ENCODE assay signal across 19 cellular contexts in the genomic region with DNA sequence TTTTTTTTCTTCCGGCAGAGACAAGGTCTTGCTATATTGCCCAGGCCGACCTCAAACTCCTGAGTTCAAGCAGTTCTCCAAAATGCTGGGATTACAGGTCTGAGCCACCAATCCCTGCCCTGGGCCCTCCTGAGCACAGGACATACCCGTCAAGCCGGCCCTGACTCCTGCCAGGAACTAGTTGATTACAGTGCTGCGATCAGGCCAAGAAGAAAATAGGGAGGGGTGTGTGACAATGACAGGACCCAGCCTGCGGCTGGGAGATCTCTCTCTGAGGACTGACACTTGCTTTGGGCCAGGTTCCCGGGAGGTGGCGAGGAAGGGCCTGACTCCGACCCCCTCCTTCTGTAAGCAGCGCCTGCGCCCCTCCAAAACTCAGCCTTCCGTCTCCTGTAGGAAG.
DNase-seq lines count a peak whose midpoint lies in the region; ATAC-seq, FAIRE-seq and TF ChIP-seq lines count a peak whose summit lies in the region.
"Had no signal": no experiment of that assay in that cellular context is flagged by ENCODE, and none has a peak within 500 bp of the region (broad histone marks: within the 10 kb centered on the region; RNA-seq: fewer than 3 reads in every experiment).

No MANE protein-coding gene starts in this region.

- H3K4me3 Mint-ChIP-seq in immature natural killer cell: no peak overlapping the region
- H3K4me3 Mint-ChIP-seq in activated naive CD8-positive, alpha-beta T cell treated with anti-CD3 and anti-CD28 coated beads, Interleukin-2, amount 50 U/mL, for 24 hours: no peak overlapping the region
- H3K4me3 Mint-ChIP-seq: CD4-positive, alpha-beta T cell; H9; IgD-negative memory B cell had no signal

- H3K36me3 ChIP-seq in K562 (ENCODE audit: control insufficient read depth, insufficient read depth, low read length) (no peaks in the 10 kb centered on the region), heart right ventricle (no peaks in the 10 kb centered on the region), prostate gland (no peaks in the 10 kb centered on the region)

- TF ChIP-seq RAD21 in K562 (CRISPR knock-in tag; conservative IDR thresholded peaks at IDR 0.05 in 1 of 2, IDR thresholded peaks at IDR 0.05 in 1 of 2): no peak

- 20% methylated on average over 10 of the region's 12 CpGs for WGBS in K562 (ENCODE audit: insufficient coverage, low coverage, missing lambda C conversion rate)
- 22 to 31% methylated on average over 12 of the region's 12 CpGs for WGBS in heart right ventricle, 2 donors
- WGBS in prostate gland: 37% methylated on average over 12 of the region's 12 CpGs

- no peaks in the 10 kb centered on the region for H3K36me3 Mint-ChIP-seq in immature natural killer cell
- H3K36me3 Mint-ChIP-seq in activated naive CD8-positive, alpha-beta T cell treated with anti-CD3 and anti-CD28 coated beads, Interleukin-2, amount 50 U/mL, for 24 hours (ENCODE audit: low read depth): no peaks in the 10 kb centered on the region
- H3K36me3 Mint-ChIP-seq: IgD-negative memory B cell had no signal

- TF ChIP-seq POLR2A in K562 (conservative IDR thresholded peaks at IDR 0.05): no peak
- TF ChIP-seq POLR2A in prostate gland (IDR thresholded peaks at IDR 0.05): no peak

- H3K4me1 Mint-ChIP-seq in immature natural killer cell: no peaks in the 10 kb centered on the region
- no peaks in the 10 kb centered on the region for H3K4me1 Mint-ChIP-seq in activated naive CD8-positive, alpha-beta T cell treated with anti-CD3 and anti-CD28 coated beads, Interleukin-2, amount 50 U/mL, for 24 hours

- no peaks in the 10 kb centered on the region for H3K79me2 ChIP-seq in K562 (ENCODE audit: control insufficient read depth, insufficient read depth, low read length)

- ATAC-seq in K562 (peak; percentile 33; the same call in 1 of the 3 replicates), heart right ventricle (peak; percentile 67 to 98 (median 95))
- no peak for ATAC-seq in activated naive CD8-positive, alpha-beta T cell treated with anti-CD3 and anti-CD28 coated beads, Interleukin-2, amount 50 U/mL, for 24 hours

- TF ChIP-seq CTCF in K562 (IDR thresholded peaks at IDR 0.05 in 2 of 3, conservative IDR thresholded peaks at IDR 0.05 in 1 of 3; ENCODE audit: insufficient read depth in 2 of 3, low read depth in 1 of 3, low read length in 3 of 3) (no peak), heart right ventricle (IDR thresholded peaks at IDR 0.05) (no peak), prostate gland (IDR thresholded peaks at IDR 0.05) (no peak)

- H3K27ac Mint-ChIP-seq in immature natural killer cell: no peak overlapping the region
- no peak overlapping the region for H3K27ac Mint-ChIP-seq in activated naive CD8-positive, alpha-beta T cell treated with anti-CD3 and anti-CD28 coated beads, Interleukin-2, amount 50 U/mL, for 24 hours
- H3K27ac Mint-ChIP-seq: CD4-positive, alpha-beta T cell had no signal

- intact Hi-C loops in K562 (cut with micrococcal nuclease) (no loop called here), heart right ventricle (cut with DNase I) (no loop called here), prostate gland (cut with DNase I) (no loop called here)

- 0 out of 2 replicates have a peak, but pooled peaks cover 3% of the 10 kb centered on the region for H4K20me1 ChIP-seq in K562 (replicated peaks; ENCODE audit: control insufficient read depth, insufficient read depth, low read length)

- DNase-seq in K562 (ENCODE audit: extremely low read depth in 1 of 4, low spot score in 3 of 4): no peak
- DNase-seq in heart right ventricle: peak; percentile 62 to 68
- peak; percentile 80 for DNase-seq in prostate gland (ENCODE audit: low spot score)
- no peak for DNase-seq in immature natural killer cell
- DNase-seq in urothelium cell line (ENCODE audit: low spot score): no peak
- DNase-seq in OCI-M2 (lab: John Stamatoyannopoulos, UW; ENCODE audit: unreplicated experiment): no peak
- DNase-seq in activated naive CD8-positive, alpha-beta T cell treated with anti-CD3 and anti-CD28 coated beads, Interleukin-2, amount 50 U/mL, for 24 hours: no peak
- DNase-seq: CD4-positive, alpha-beta T cell; EL; H9; MV-4-11; NCI-H1436; NCI-H2029; NCI-H2171; NCI-H446; NCI-H748 treated with DMSO at 0.1 percent for 48 hours; PC-9 had no signal

- TF ChIP-seq EP300 in K562 (IDR thresholded peaks at IDR 0.05; ENCODE audit: low read length): no peak

- POLR2A ChIA-PET in K562 (lab: Yijun Ruan, JAX): no interaction called here

- CTCF ChIA-PET in K562 (lab: Yijun Ruan, JAX; ENCODE audit: low intra/inter-chr PET ratio): no interaction called here

- H3K4me2 ChIP-seq in K562 (ENCODE audit: insufficient read depth, low read length): no peak overlapping the region
- H3K4me2 ChIP-seq: PC-9 had no signal

- H3K4me3 ChIP-seq in K562 (no peak overlapping the region), heart right ventricle (no peak overlapping the region), prostate gland (no peak overlapping the region)
- H3K4me3 ChIP-seq: PC-9 had no signal

- no peak overlapping the region for H3K27ac ChIP-seq in K562 (ENCODE audit: extremely low read depth, low read depth, low read length)
- H3K27ac ChIP-seq in heart right ventricle: peak overlapping the region; percentile 22 to 76 (median 66)
- peak overlapping the region; percentile 59 to 70 for H3K27ac ChIP-seq in prostate gland
- H3K27ac ChIP-seq: PC-9 had no signal

- no peaks in the 10 kb centered on the region for H3K9me1 ChIP-seq in K562 (ENCODE audit: control insufficient read depth, insufficient read depth, low read length)

- H3K9me3 Mint-ChIP-seq in immature natural killer cell: no peaks in the 10 kb centered on the region
- peaks cover 11% of the 10 kb centered on the region for H3K9me3 Mint-ChIP-seq in activated naive CD8-positive, alpha-beta T cell treated with anti-CD3 and anti-CD28 coated beads, Interleukin-2, amount 50 U/mL, for 24 hours

- H3K27me3 ChIP-seq in K562 (ENCODE audit: control insufficient read depth in 2 of 2, insufficient read depth in 2 of 2, low read length in 2 of 2) (peaks cover 6 to 36% of the 10 kb centered on the region in 2 experiments; a peak in 4 of 5 replicates), heart right ventricle (no peaks in the 10 kb centered on the region), prostate gland (replicated peaks; ENCODE audit: insufficient read depth) (no peaks in the 10 kb centered on the region)

- H3K9ac ChIP-seq in K562 (ENCODE audit: insufficient read depth in 1 of 2, low read depth in 2 of 2, low read length in 2 of 2): no peak overlapping the region

- in situ Hi-C loops in K562 (cut with MboI): no loop called here

- H3K9me3 ChIP-seq in K562 (replicated peaks; ENCODE audit: control insufficient read depth, insufficient read depth, low read depth, low read length) (0 out of 2 replicates have a peak, but pooled peaks cover 1% of the 10 kb centered on the region), heart right ventricle (peaks cover 0 to 12% (median 3%) of the 10 kb centered on the region in 11 donors), prostate gland (no peaks in the 10 kb centered on the region)

- peaks cover 0 to 4% (median 2%) of the 10 kb centered on the region in 3 donors for H3K27me3 Mint-ChIP-seq in immature natural killer cell (ENCODE audit: low read depth in 3 of 3)
- peaks cover 4% of the 10 kb centered on the region for H3K27me3 Mint-ChIP-seq in activated naive CD8-positive, alpha-beta T cell treated with anti-CD3 and anti-CD28 coated beads, Interleukin-2, amount 50 U/mL, for 24 hours
- H3K27me3 Mint-ChIP-seq: CD4-positive, alpha-beta T cell had no signal

- no peak overlapping the region for H2AFZ ChIP-seq in K562 (ENCODE audit: low read depth, low read length)
- H2AFZ ChIP-seq: PC-9 had no signal

- FAIRE-seq in K562 (lab: Jason Lieb, UNC): no peak
- FAIRE-seq in urothelium cell line (lab: Jason Lieb, UNC): no peak
- FAIRE-seq: GM19239 had no signal

- no TSS peak for BruUV-seq in K562 (replicated peaks; lab: Mats Ljungman, UMichigan)

- no peaks in the 10 kb centered on the region; a peak in 1 of 5 replicates for H3K4me1 ChIP-seq in K562 (replicated peaks in 1 of 2; ENCODE audit: control insufficient read depth in 2 of 2, insufficient read depth in 2 of 2, low read length in 2 of 2)
- H3K4me1 ChIP-seq in heart right ventricle: peaks cover 0 to 11% (median 0%) of the 10 kb centered on the region in 9 donors
- H3K4me1 ChIP-seq in prostate gland (replicated peaks): peaks cover 2% of the 10 kb centered on the region

Comparison
In these comparisons a context has a peak if more than half of its experiments do, and no peak if none do; other contexts are left out.
1. DNase-seq: peak in heart right ventricle (2 of 2) and prostate gland (single experiment); none in K562 (0 of 4), immature natural killer cell (0 of 3), urothelium cell line (single experiment), OCI-M2 (single experiment) and activated naive CD8-positive, alpha-beta T cell treated with anti-CD3 and anti-CD28 coated beads, Interleukin-2, amount 50 U/mL, for 24 hours (single experiment).